Comparison of ENCODE assay signal across 1 cellular context in the genomic region with DNA sequence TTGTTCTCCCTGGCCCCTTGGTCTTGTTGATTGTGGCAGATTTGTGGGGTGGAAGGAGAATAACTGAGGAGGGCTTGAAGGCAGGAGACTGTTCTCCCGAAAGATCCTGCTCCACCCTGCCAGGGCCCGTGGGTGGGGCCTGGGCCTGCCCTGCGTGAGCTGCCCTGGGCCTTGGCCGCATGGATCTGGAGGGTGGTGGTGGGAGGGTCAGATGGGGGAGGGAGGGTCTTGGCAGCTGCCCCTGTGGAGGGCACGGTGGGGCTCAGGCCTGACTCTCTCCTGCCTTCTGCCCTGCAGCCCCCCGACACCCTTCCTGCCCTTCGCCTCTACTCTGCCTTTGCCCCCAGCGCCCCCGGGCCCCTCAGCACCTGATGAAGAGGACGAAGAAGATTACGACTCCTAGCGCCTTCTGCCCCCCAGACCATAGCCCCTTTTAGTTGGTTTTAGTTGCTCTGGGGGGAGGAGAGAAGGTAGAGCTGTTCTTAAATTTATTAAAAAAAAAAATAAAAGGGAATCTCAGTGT.
TF ChIP-seq lines count a peak whose summit lies in the region.

No MANE protein-coding gene starts in this region.

TF ChIP-seq in WTC11, 78 proteins besides CTCF, POLR2A, EP300 and RAD21 (continued from another document):
- TF ChIP-seq SOX15 (CRISPR knock-in tag; IDR thresholded peaks at IDR 0.05): no peak
TF ChIP-seq in WTC11: peak in this region for 0.
